1 cellular context compared by ENCODE assay signal in the genomic region with DNA sequence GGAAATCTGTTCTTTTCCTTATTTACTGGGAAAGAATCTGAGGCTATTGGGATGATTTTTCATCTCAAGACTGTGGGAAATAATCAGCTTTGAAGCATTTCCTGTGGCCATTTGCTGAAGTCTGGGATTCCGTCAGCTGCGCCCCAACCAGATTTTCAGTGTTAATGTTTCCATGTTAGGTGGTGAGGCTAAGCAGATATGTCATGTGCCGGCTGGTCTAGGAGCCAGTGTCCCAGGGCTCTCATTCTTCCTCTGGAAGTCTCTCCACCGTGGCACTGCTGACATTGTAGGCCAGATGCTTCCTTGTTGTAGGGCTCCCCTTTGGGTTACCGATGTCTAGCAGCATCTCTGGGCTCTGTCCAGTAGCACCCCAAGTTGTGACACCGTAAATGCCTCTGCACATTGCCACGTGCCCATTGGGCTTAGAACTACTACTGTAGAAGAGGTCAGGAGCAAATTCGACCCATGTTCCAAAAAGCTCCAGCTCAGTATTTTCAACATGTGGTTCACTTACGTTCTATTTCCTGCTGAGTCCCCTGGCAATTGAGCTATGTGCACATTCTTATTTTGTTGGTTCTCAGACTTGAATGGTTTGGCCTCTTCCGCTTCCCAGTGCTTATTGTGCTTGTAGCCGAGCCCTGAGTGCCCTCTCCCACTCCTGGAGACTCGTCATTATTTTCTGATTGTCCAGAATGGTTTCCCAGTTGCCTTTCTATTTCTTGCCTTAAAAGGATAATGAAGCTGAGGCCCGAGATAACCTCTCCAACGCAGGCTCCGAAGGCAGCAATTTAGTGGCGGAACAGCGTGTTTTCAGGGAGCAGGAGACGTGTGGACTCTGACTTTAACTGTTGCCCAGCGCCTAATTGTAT.
TF ChIP-seq lines count a peak whose summit lies in the region.

No MANE protein-coding gene starts in this region.

TF ChIP-seq in H1, 55 proteins besides CTCF, POLR2A, EP300 and RAD21 (continued from another document):
- TF ChIP-seq, protein P1, sequence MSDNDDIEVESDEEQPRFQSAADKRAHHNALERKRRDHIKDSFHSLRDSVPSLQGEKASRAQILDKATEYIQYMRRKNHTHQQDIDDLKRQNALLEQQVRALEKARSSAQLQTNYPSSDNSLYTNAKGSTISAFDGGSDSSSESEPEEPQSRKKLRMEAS (IDR thresholded peaks at IDR 0.05) = no peak
- TF ChIP-seq TEAD4 (IDR thresholded peaks at IDR 0.05; ENCODE audit: low read depth, low read length) (no peak), NRF1 (IDR thresholded peaks at IDR 0.05; ENCODE audit: low read depth, low read length) (no peak), BACH1 (IDR thresholded peaks at IDR 0.05; ENCODE audit: low read length) (no peak), YY1 (IDR thresholded peaks at IDR 0.05; ENCODE audit: low read depth, low read length) (no peak), SP2 (IDR thresholded peaks at IDR 0.05; ENCODE audit: low read length) (no peak), RBBP5 (IDR thresholded peaks at IDR 0.05; ENCODE audit: borderline replicate concordance, low read depth, low read length) (no peak), ASH2L (IDR thresholded peaks at IDR 0.05; ENCODE audit: low read length) (no peak), HDAC2 (IDR thresholded peaks at IDR 0.05; ENCODE audit: borderline replicate concordance in 1 of 2, low read depth in 2 of 2, low read length in 2 of 2) (no peak)
- TF ChIP-seq, protein P2, sequence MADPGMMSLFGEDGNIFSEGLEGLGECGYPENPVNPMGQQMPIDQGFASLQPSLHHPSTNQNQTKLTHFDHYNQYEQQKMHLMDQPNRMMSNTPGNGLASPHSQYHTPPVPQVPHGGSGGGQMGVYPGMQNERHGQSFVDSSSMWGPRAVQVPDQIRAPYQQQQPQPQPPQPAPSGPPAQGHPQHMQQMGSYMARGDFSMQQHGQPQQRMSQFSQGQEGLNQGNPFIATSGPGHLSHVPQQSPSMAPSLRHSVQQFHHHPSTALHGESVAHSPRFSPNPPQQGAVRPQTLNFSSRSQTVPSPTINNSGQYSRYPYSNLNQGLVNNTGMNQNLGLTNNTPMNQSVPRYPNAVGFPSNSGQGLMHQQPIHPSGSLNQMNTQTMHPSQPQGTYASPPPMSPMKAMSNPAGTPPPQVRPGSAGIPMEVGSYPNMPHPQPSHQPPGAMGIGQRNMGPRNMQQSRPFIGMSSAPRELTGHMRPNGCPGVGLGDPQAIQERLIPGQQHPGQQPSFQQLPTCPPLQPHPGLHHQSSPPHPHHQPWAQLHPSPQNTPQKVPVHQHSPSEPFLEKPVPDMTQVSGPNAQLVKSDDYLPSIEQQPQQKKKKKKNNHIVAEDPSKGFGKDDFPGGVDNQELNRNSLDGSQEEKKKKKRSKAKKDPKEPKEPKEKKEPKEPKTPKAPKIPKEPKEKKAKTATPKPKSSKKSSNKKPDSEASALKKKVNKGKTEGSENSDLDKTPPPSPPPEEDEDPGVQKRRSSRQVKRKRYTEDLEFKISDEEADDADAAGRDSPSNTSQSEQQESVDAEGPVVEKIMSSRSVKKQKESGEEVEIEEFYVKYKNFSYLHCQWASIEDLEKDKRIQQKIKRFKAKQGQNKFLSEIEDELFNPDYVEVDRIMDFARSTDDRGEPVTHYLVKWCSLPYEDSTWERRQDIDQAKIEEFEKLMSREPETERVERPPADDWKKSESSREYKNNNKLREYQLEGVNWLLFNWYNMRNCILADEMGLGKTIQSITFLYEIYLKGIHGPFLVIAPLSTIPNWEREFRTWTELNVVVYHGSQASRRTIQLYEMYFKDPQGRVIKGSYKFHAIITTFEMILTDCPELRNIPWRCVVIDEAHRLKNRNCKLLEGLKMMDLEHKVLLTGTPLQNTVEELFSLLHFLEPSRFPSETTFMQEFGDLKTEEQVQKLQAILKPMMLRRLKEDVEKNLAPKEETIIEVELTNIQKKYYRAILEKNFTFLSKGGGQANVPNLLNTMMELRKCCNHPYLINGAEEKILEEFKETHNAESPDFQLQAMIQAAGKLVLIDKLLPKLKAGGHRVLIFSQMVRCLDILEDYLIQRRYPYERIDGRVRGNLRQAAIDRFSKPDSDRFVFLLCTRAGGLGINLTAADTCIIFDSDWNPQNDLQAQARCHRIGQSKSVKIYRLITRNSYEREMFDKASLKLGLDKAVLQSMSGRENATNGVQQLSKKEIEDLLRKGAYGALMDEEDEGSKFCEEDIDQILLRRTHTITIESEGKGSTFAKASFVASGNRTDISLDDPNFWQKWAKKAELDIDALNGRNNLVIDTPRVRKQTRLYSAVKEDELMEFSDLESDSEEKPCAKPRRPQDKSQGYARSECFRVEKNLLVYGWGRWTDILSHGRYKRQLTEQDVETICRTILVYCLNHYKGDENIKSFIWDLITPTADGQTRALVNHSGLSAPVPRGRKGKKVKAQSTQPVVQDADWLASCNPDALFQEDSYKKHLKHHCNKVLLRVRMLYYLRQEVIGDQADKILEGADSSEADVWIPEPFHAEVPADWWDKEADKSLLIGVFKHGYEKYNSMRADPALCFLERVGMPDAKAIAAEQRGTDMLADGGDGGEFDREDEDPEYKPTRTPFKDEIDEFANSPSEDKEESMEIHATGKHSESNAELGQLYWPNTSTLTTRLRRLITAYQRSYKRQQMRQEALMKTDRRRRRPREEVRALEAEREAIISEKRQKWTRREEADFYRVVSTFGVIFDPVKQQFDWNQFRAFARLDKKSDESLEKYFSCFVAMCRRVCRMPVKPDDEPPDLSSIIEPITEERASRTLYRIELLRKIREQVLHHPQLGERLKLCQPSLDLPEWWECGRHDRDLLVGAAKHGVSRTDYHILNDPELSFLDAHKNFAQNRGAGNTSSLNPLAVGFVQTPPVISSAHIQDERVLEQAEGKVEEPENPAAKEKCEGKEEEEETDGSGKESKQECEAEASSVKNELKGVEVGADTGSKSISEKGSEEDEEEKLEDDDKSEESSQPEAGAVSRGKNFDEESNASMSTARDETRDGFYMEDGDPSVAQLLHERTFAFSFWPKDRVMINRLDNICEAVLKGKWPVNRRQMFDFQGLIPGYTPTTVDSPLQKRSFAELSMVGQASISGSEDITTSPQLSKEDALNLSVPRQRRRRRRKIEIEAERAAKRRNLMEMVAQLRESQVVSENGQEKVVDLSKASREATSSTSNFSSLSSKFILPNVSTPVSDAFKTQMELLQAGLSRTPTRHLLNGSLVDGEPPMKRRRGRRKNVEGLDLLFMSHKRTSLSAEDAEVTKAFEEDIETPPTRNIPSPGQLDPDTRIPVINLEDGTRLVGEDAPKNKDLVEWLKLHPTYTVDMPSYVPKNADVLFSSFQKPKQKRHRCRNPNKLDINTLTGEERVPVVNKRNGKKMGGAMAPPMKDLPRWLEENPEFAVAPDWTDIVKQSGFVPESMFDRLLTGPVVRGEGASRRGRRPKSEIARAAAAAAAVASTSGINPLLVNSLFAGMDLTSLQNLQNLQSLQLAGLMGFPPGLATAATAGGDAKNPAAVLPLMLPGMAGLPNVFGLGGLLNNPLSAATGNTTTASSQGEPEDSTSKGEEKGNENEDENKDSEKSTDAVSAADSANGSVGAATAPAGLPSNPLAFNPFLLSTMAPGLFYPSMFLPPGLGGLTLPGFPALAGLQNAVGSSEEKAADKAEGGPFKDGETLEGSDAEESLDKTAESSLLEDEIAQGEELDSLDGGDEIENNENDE (IDR thresholded peaks at IDR 0.05; ENCODE audit: insufficient replicate concordance, low read length) = no peak
- TF ChIP-seq, protein P3, sequence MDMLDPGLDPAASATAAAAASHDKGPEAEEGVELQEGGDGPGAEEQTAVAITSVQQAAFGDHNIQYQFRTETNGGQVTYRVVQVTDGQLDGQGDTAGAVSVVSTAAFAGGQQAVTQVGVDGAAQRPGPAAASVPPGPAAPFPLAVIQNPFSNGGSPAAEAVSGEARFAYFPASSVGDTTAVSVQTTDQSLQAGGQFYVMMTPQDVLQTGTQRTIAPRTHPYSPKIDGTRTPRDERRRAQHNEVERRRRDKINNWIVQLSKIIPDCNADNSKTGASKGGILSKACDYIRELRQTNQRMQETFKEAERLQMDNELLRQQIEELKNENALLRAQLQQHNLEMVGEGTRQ (IDR thresholded peaks at IDR 0.05; ENCODE audit: low read length) = no peak
